8 cellular contexts compared by ENCODE assay signal in genomic region chr7:112207765-112208164, GRCh38. TPM values are rescaled to one million over a fixed set of nuclear protein-coding genes. Genes with fewer than 3 reads are reported as not detected.
A peak's percentile ranks its signal among the peaks of the same experiment; 100 is the strongest.
DNase-seq lines count a peak whose midpoint lies in the region; ATAC-seq and TF ChIP-seq lines count a peak whose summit lies in the region.

No MANE protein-coding gene starts in this region.

- peak overlapping the region; percentile 96 for H3K4me3 Mint-ChIP-seq in stimulated activated naive CD8-positive, alpha-beta T cell treated with anti-CD3 and anti-CD28 coated beads, Interleukin-15, Interleukin-2, amounts not matched to agents 100 ng/mL and 50 ng/mL, for 24 hours
- H3K4me3 Mint-ChIP-seq in activated CD8-positive, alpha-beta T cell treated with anti-CD3 and anti-CD28 coated beads, Interleukin-2, amount 10 ng/mL, durations not matched to agents 7 days and 5 days: peak overlapping the region; percentile 93

- DNase-seq in stimulated activated naive CD8-positive, alpha-beta T cell treated with anti-CD3 and anti-CD28 coated beads, Interleukin-15, Interleukin-2, amounts not matched to agents 100 U/mL and 50 U/mL, for 24 hours: no peak
- DNase-seq in activated CD8-positive, alpha-beta T cell treated with anti-CD3 and anti-CD28 coated beads, Interleukin-2, amount 10 ng/mL, durations not matched to agents 7 days and 5 days: no peak
- DNase-seq in left lung (no peak), OCI-M2 (lab: John Stamatoyannopoulos, UW; ENCODE audit: unreplicated experiment) (no peak), A172 (ENCODE audit: low spot score) (no peak)
- no peak for DNase-seq in stimulated activated CD4-positive, alpha-beta T cell treated with anti-CD3 and anti-CD28 coated beads, Interleukin-2, amount 100 ng/mL, for 48 hours

- peaks cover 0 to 7% of the 10 kb centered on the region in 2 donors for H3K27me3 ChIP-seq in left lung

- no peaks in the 10 kb centered on the region for H3K9me3 ChIP-seq in left lung

- POLR2A ChIA-PET in activated CD8-positive, alpha-beta T cell treated with anti-CD3 and anti-CD28 coated beads, Interleukin-2, amount 10 ng/mL, durations not matched to agents 7 days and 5 days (lab: Charles Lee): interaction anchor here (2.2 kb wide), 1 partner anchor 243 kb away, joined by 12 read pairs; the partner anchor contains the start of gene IFRD1

- no peaks in the 10 kb centered on the region for H3K36me3 ChIP-seq in left lung

- H3K36me3 Mint-ChIP-seq in stimulated activated naive CD8-positive, alpha-beta T cell treated with anti-CD3 and anti-CD28 coated beads, Interleukin-15, Interleukin-2, amounts not matched to agents 100 ng/mL and 50 ng/mL, for 24 hours (ENCODE audit: low read depth): no peaks in the 10 kb centered on the region
- peaks cover 3% of the 10 kb centered on the region for H3K36me3 Mint-ChIP-seq in activated CD8-positive, alpha-beta T cell treated with anti-CD3 and anti-CD28 coated beads, Interleukin-2, amount 10 ng/mL, durations not matched to agents 7 days and 5 days (ENCODE audit: low read depth)

- H3K27me3 Mint-ChIP-seq in stimulated activated naive CD8-positive, alpha-beta T cell treated with anti-CD3 and anti-CD28 coated beads, Interleukin-15, Interleukin-2, amounts not matched to agents 100 ng/mL and 50 ng/mL, for 24 hours: peaks cover 20% of the 10 kb centered on the region
- H3K27me3 Mint-ChIP-seq in activated CD8-positive, alpha-beta T cell treated with anti-CD3 and anti-CD28 coated beads, Interleukin-2, amount 10 ng/mL, durations not matched to agents 7 days and 5 days (ENCODE audit: low read depth): peaks cover 22% of the 10 kb centered on the region

- TF ChIP-seq CTCF in left lung (IDR thresholded peaks at IDR 0.05): no peak

- intact Hi-C loops in left lung (cut with DNase I): no loop called here

- peak overlapping the region in 1 of 2 donors; percentile 73 for H3K27ac ChIP-seq in left lung

- CTCF ChIA-PET in activated CD8-positive, alpha-beta T cell treated with anti-CD3 and anti-CD28 coated beads, Interleukin-2, amount 10 ng/mL, durations not matched to agents 7 days and 5 days (lab: Charles Lee): no interaction called here

- peak overlapping the region; percentile 88 to 93 for H3K4me3 ChIP-seq in left lung

- no peaks in the 10 kb centered on the region for H3K9me3 Mint-ChIP-seq in stimulated activated naive CD8-positive, alpha-beta T cell treated with anti-CD3 and anti-CD28 coated beads, Interleukin-15, Interleukin-2, amounts not matched to agents 100 ng/mL and 50 ng/mL, for 24 hours
- H3K9me3 Mint-ChIP-seq in activated CD8-positive, alpha-beta T cell treated with anti-CD3 and anti-CD28 coated beads, Interleukin-2, amount 10 ng/mL, durations not matched to agents 7 days and 5 days (ENCODE audit: insufficient read depth): no peaks in the 10 kb centered on the region

- peaks cover 27% of the 10 kb centered on the region for H3K4me1 Mint-ChIP-seq in stimulated activated naive CD8-positive, alpha-beta T cell treated with anti-CD3 and anti-CD28 coated beads, Interleukin-15, Interleukin-2, amounts not matched to agents 100 ng/mL and 50 ng/mL, for 24 hours (ENCODE audit: low read depth)
- peaks cover 31% of the 10 kb centered on the region for H3K4me1 Mint-ChIP-seq in activated CD8-positive, alpha-beta T cell treated with anti-CD3 and anti-CD28 coated beads, Interleukin-2, amount 10 ng/mL, durations not matched to agents 7 days and 5 days (ENCODE audit: low read depth)

- H3K4me1 ChIP-seq in left lung: peaks cover 10 to 55% of the 10 kb centered on the region in 2 donors

- no peak for ATAC-seq in stimulated activated naive CD8-positive, alpha-beta T cell treated with anti-CD3 and anti-CD28 coated beads, Interleukin-15, Interleukin-2, amounts not matched to agents 100 U/mL and 50 U/mL, for 24 hours
- no peak for ATAC-seq in activated CD8-positive, alpha-beta T cell treated with anti-CD3 and anti-CD28 coated beads, Interleukin-2, amount 10 ng/mL, durations not matched to agents 7 days and 5 days
- ATAC-seq in left lung (no peak), HG03045 (IDR thresholded peaks at IDR 0.05; ENCODE audit: unreplicated experiment) (no peak)

- no peak overlapping the region for H3K27ac Mint-ChIP-seq in stimulated activated naive CD8-positive, alpha-beta T cell treated with anti-CD3 and anti-CD28 coated beads, Interleukin-15, Interleukin-2, amounts not matched to agents 100 ng/mL and 50 ng/mL, for 24 hours
- H3K27ac Mint-ChIP-seq in activated CD8-positive, alpha-beta T cell treated with anti-CD3 and anti-CD28 coated beads, Interleukin-2, amount 10 ng/mL, durations not matched to agents 7 days and 5 days: no peak overlapping the region

RNA-seq across cellular contexts. Expression of gene ZNF277, which starts 1.3 kb away (rescaled TPM):
- 10 to 100 TPM; 14.8 to 15.6 TPM for total RNA-seq in activated CD8-positive, alpha-beta T cell treated with anti-CD3 and anti-CD28 coated beads, Interleukin-2, amount 10 ng/mL, durations not matched to agents 7 days and 5 days
- 10 to 100 TPM; 19.8 to 29.8 TPM for total RNA-seq in left lung
- total RNA-seq in A172 (2014; rRNA removed; shearing (Covaris generic)): 20.6 and 30.9 TPM in 2 replicates

RNA-seq across cellular contexts. Expression of gene DOCK4, which starts 1.6 kb away (rescaled TPM):
- under 1 TPM; 0.10 to 0.18 TPM for total RNA-seq in activated CD8-positive, alpha-beta T cell treated with anti-CD3 and anti-CD28 coated beads, Interleukin-2, amount 10 ng/mL, durations not matched to agents 7 days and 5 days
- 10 to 100 TPM; 38.9 to 63.6 TPM for total RNA-seq in left lung
- total RNA-seq in A172 (2014; rRNA removed; shearing (Covaris generic)): 5.6 and 7.2 TPM in 2 replicates
